ENCODE assay signal across 8 cellular contexts in the genomic region with DNA sequence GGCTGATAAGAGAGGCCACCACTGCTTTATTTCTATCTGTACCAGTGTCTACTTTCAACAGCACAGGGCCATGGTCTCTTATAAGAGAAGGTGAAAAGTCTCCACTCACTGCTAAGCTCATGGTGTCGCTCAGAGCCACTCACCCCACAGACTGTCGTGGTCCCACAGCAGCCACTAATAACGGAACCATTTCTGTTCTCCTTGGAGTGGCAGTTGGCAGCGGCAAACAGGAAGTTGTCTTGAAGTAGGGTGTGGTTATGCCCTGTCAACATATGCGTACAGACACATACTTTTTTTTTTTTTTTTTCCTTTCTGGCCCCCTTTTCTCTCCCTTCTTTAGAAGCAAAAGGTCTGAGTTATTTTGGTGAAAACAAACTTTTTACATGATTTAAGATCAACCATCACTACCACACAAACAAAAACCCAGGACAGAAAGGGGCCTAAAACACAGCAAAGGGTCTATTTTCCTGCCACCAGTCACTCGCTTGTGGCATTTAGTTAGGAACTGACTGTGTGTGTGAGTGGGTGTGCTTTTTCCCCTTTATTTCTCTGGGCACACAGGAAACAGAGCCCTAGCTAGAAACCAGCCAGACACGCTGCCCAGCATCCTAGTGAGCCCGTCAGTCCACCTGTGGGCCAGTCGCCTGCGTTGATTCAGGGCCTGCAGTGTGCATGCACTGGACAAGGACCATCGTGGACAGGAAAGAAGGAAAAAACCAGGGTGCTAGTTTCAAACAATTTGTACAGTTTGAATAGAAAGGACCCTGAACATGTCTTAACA.
DNase-seq lines count a peak whose midpoint lies in the region; ATAC-seq and TF ChIP-seq lines count a peak whose summit lies in the region.

No MANE protein-coding gene starts in this region.

- H3K27ac ChIP-seq in GM23248, result no peak overlapping the region
- no peak overlapping the region for H3K27ac ChIP-seq in PC-3 (ENCODE audit: low read length)
- H3K27ac ChIP-seq in muscle layer of duodenum (ENCODE audit: low read length), result peak overlapping the region; percentile 35

- H3K4me1 ChIP-seq in GM23248 (ENCODE audit: insufficient read depth) (peaks cover 19% of the 10 kb centered on the region), PC-3 (ENCODE audit: insufficient read depth, low read length) (peaks cover 19% of the 10 kb centered on the region), muscle layer of duodenum (ENCODE audit: control insufficient read depth in 1 of 2, insufficient read depth in 2 of 2, low read length in 2 of 2) (peaks cover 9 to 19% of the 10 kb centered on the region in 2 donors)

- no peaks in the 10 kb centered on the region for H3K36me3 Mint-ChIP-seq in chondrocyte (ENCODE audit: low read depth)

- peak overlapping the region; percentile 87 for H3K4me2 ChIP-seq in GM23248 (ENCODE audit: unreplicated experiment)
- H3K4me2 ChIP-seq in PC-3 (ENCODE audit: low read length), result peak overlapping the region; percentile 73

- H3K27me3 ChIP-seq in GM06990 (replicated peaks; ENCODE audit: control insufficient read depth, insufficient read depth, low read length), result no peaks in the 10 kb centered on the region
- H3K27me3 ChIP-seq in GM23248 (replicated peaks; ENCODE audit: insufficient read depth), result no peaks in the 10 kb centered on the region
- H3K27me3 ChIP-seq in PC-3 (ENCODE audit: low read length), result no peaks in the 10 kb centered on the region
- no peaks in the 10 kb centered on the region for H3K27me3 ChIP-seq in muscle layer of duodenum (ENCODE audit: low read depth, low read length)

- in situ Hi-C loops in GM23248 (cut with MboI), result no loop called here

- no peaks in the 10 kb centered on the region for H3K4me1 Mint-ChIP-seq in chondrocyte (ENCODE audit: low read depth)

- no peaks in the 10 kb centered on the region for H3K9me3 ChIP-seq in GM23248 (ENCODE audit: low read depth)
- no peaks in the 10 kb centered on the region for H3K9me3 ChIP-seq in PC-3 (ENCODE audit: low read length)
- H3K9me3 ChIP-seq in muscle layer of duodenum (ENCODE audit: control insufficient read depth in 1 of 2, low read length in 2 of 2), result no peaks in the 10 kb centered on the region

- H3K4me3 ChIP-seq in GM06990 (replicated peaks; ENCODE audit: low read depth, low read length) (peak overlapping the region; percentile 56), GM23248 (peak overlapping the region; percentile 60), PC-3 (ENCODE audit: low read length) (peak overlapping the region; percentile 59), muscle layer of duodenum (ENCODE audit: low read depth in 1 of 2, low read length in 2 of 2) (peak overlapping the region; percentile 42 to 57)

- intact Hi-C loops in PC-3 (cut with micrococcal nuclease), result no loop called here

- no peak overlapping the region for H3K4me3 Mint-ChIP-seq in chondrocyte (ENCODE audit: unreplicated experiment)

- H3K27ac Mint-ChIP-seq in chondrocyte (ENCODE audit: unreplicated experiment), result no peak overlapping the region

- H4K20me1 ChIP-seq in GM23248 (ENCODE audit: insufficient read depth) (no peaks in the 10 kb centered on the region), PC-3 (ENCODE audit: low read length) (no peaks in the 10 kb centered on the region)

- H2AFZ ChIP-seq in GM23248, result peak overlapping the region; percentile 85
- H2AFZ ChIP-seq in PC-3 (ENCODE audit: low read length), result peak overlapping the region; percentile 72

- H3F3A ChIP-seq in GM23248 (ENCODE audit: insufficient read depth) (peaks cover 6% of the 10 kb centered on the region; the same call in 1 of the 2 replicates), PC-3 (ENCODE audit: low read length, unreplicated experiment) (no peaks in the 10 kb centered on the region)

- H3K9me3 Mint-ChIP-seq in chondrocyte (ENCODE audit: low read depth), result no peaks in the 10 kb centered on the region

- H3K9me2 ChIP-seq in GM23248 (ENCODE audit: insufficient read depth), result no peaks in the 10 kb centered on the region
- no peaks in the 10 kb centered on the region for H3K9me2 ChIP-seq in PC-3 (replicated peaks; ENCODE audit: low read length)

- H3K27me3 Mint-ChIP-seq in chondrocyte (ENCODE audit: low read depth), result no peaks in the 10 kb centered on the region

- POLR2A ChIA-PET in PC-3 (lab: Charles Lee; ENCODE audit: unreplicated experiment), result no interaction called here

- no peak for ATAC-seq in PC-3

- BruUV-seq in PC-3 (replicated peaks; lab: Mats Ljungman, UMichigan), result no TSS peak

- H3K79me2 ChIP-seq in GM23248 (ENCODE audit: insufficient read depth) (no peaks in the 10 kb centered on the region), PC-3 (ENCODE audit: low read length) (no peaks in the 10 kb centered on the region)

- DNase-seq in GM06990 (ENCODE audit: extremely low read depth, insufficient read length) (peak; percentile 44), GM23248 (peak; percentile 6), PC-3 (no peak), chondrocyte (ENCODE audit: low spot score) (no peak), glomerular visceral epithelial cell (ENCODE audit: extremely low spot score) (no peak), NCI-H2107 treated with DMSO at 0.1 percent for 48 hours (lab: John Stamatoyannopoulos, UW; ENCODE audit: unreplicated experiment) (no peak)
- DNase-seq in activated naive CD4-positive, alpha-beta T cell treated with Interleukin-2 at 50 U/mL for 16 hours, result peak; percentile 65

- CTCF ChIA-PET in PC-3 (lab: Charles Lee), result no interaction called here

- peak overlapping the region; percentile 57 for H3K9ac ChIP-seq in GM23248
- no peak overlapping the region for H3K9ac ChIP-seq in PC-3 (ENCODE audit: low read length)

- H3K36me3 ChIP-seq in GM06990 (ENCODE audit: control insufficient read depth, insufficient read depth, low read length) (no peaks in the 10 kb centered on the region), GM23248 (ENCODE audit: low read depth) (no peaks in the 10 kb centered on the region), PC-3 (ENCODE audit: low read depth, low read length) (no peaks in the 10 kb centered on the region), muscle layer of duodenum (ENCODE audit: control insufficient read depth in 1 of 2, insufficient read depth in 2 of 2, low read length in 2 of 2) (no peaks in the 10 kb centered on the region)

- WGBS in GM23248 (ENCODE audit: low coverage in 1 of 2, low lambda C conversion rate in 2 of 2, missing lambda C conversion rate in 2 of 2), 2 experiments, result 69% methylated on average over 11 of the region's 11 CpGs

- TF ChIP-seq CTCF in GM06990 (IDR thresholded peaks at IDR 0.05; ENCODE audit: insufficient read depth, low read length, poor library complexity, severe bottlenecking) (no peak), PC-3 (conservative IDR thresholded peaks at IDR 0.05; ENCODE audit: low read depth, low read length) (no peak), chondrocyte (IDR thresholded peaks at IDR 0.05) (no peak)

Comparison
In these comparisons a context has a peak if more than half of its experiments do, and no peak if none do; other contexts are left out.
1. DNase-seq: peak in GM06990 (single experiment), GM23248 (single experiment) and activated naive CD4-positive, alpha-beta T cell treated with Interleukin-2 at 50 U/mL for 16 hours (single experiment); none in PC-3 (single experiment), chondrocyte (single experiment), glomerular visceral epithelial cell (single experiment) and NCI-H2107 treated with DMSO at 0.1 percent for 48 hours (single experiment).
2. Peak in every context shown above with its lines, with median percentiles within 50 percentile points of each other: H3K4me3 ChIP-seq.